Comparison of ENCODE assay signal across 29 cellular contexts in the genomic region with DNA sequence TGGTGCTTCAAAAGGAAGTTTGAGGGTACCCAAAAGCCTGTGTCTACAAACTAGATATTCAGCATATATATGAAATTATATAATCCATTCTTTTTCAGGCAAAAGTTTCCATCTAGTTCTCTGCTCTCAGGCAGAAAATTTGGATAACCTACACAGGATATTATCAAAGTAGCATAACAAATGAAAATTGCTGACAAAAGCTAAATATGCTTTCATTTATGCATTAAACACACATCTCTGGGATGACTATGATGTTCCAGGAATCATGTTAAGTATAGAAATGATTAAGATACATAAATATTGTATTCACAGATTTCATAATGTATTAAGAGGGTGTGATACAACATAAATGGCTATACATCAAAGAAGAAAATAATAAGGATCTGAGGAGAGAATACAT.
"Had no signal": no experiment of that assay in that cellular context is flagged by ENCODE, and none has a peak within 500 bp of the region (broad histone marks: within the 10 kb centered on the region; RNA-seq: fewer than 3 reads in every experiment).

No MANE protein-coding gene starts in this region.

- H3K27me3 ChIP-seq: colonic mucosa, esophagus squamous epithelium, gastrocnemius medialis, hepatocyte had no signal

- FAIRE-seq: endometrium, kidney had no signal

- DNase-seq: colonic mucosa; cortex of kidney; effector CD8-positive, alpha-beta T cell; effector memory CD8-positive, alpha-beta T cell; endodermal cell; erythroblast; esophagus squamous epithelium; foreskin fibroblast; foreskin melanocyte; gastrocnemius medialis; glutamatergic neuron; head of caudate nucleus; hypothalamus; immature natural killer cell; islet precursor cell; kidney; kidney glomerular epithelial cell; left colon; left ventricle myocardium superior; lower lobe of right lung; mesenchymal stem cell; mucosa of descending colon; naive B cell; naive thymus-derived CD8-positive, alpha-beta T cell had no signal

- H3K9me3 ChIP-seq: colonic mucosa, esophagus squamous epithelium, gastrocnemius medialis, lower lobe of right lung, mucosa of descending colon had no signal

- H3K4me3 ChIP-seq: colonic mucosa, esophagus squamous epithelium, gastrocnemius medialis, hepatocyte, lower lobe of right lung, mucosa of descending colon had no signal

- H3K36me3 ChIP-seq: colonic mucosa, esophagus squamous epithelium, gastrocnemius medialis, lower lobe of right lung had no signal

- H3K27ac ChIP-seq: colonic mucosa, epithelial cell of prostate, esophagus squamous epithelium, gastrocnemius medialis, hepatocyte, lower lobe of right lung had no signal

- ATAC-seq: effector memory CD8-positive, alpha-beta T cell; esophagus mucosa; gastrocnemius medialis; left colon; left lobe of liver; lower lobe of right lung; mucosa of descending colon; naive thymus-derived CD8-positive, alpha-beta T cell had no signal

- H3K4me2 ChIP-seq: hepatocyte had no signal

- H3K4me1 ChIP-seq: colonic mucosa, esophagus squamous epithelium, gastrocnemius medialis, lower lobe of right lung had no signal
